ENCODE assay signal across 8 cellular contexts in genomic region chr1:193019442-193020026, GRCh38. TPM values are rescaled to one million over a fixed set of nuclear protein-coding genes. Genes with fewer than 3 reads are reported as not detected.
A peak's percentile ranks its signal among the peaks of the same experiment; 100 is the strongest.
DNase-seq lines count a peak whose midpoint lies in the region; ATAC-seq and TF ChIP-seq lines count a peak whose summit lies in the region.

No MANE protein-coding gene starts in this region.

- H3K4me3 Mint-ChIP-seq in activated naive CD8-positive, alpha-beta T cell treated with anti-CD3 and anti-CD28 coated beads, Interleukin-2, amount 10 ng/mL, durations not matched to agents 7 days and 5 days = no peak overlapping the region
- no peak overlapping the region for H3K4me3 Mint-ChIP-seq in activated naive CD8-positive, alpha-beta T cell treated with anti-CD3 and anti-CD28 coated beads for 36 hours

- peaks cover 9% of the 10 kb centered on the region for H3K36me3 Mint-ChIP-seq in activated naive CD8-positive, alpha-beta T cell treated with anti-CD3 and anti-CD28 coated beads, Interleukin-2, amount 10 ng/mL, durations not matched to agents 7 days and 5 days
- H3K36me3 Mint-ChIP-seq in activated naive CD8-positive, alpha-beta T cell treated with anti-CD3 and anti-CD28 coated beads for 36 hours = peaks cover 5% of the 10 kb centered on the region

- TF ChIP-seq POLR2A in vagina (IDR thresholded peaks at IDR 0.05) = no peak

- ATAC-seq in activated naive CD8-positive, alpha-beta T cell treated with anti-CD3 and anti-CD28 coated beads, Interleukin-2, amount 10 ng/mL, durations not matched to agents 7 days and 5 days (ENCODE audit: low read depth) = peak; percentile 52
- ATAC-seq in HG02884 (IDR thresholded peaks at IDR 0.05; ENCODE audit: unreplicated experiment) (peak; percentile 59), HG03159 (IDR thresholded peaks at IDR 0.05; ENCODE audit: unreplicated experiment) (no peak)

- no peaks in the 10 kb centered on the region for H3K4me1 ChIP-seq in vagina

- intact Hi-C loops in vagina (cut with DNase I) = loop anchor here (10.0 kb wide), 1 partner anchor 545 kb away; no protein-coding TSS in a partner anchor

- H3K27ac ChIP-seq in brain microvascular endothelial cell (no peak overlapping the region), vagina (no peak overlapping the region)

- H3K36me3 ChIP-seq in brain microvascular endothelial cell (replicated peaks) (peaks cover 2% of the 10 kb centered on the region), vagina (no peaks in the 10 kb centered on the region)

- in situ Hi-C loops in brain microvascular endothelial cell (cut with HindIII; ENCODE audit: low pct_ligation_motif_present, low sequenced_read_pairs) = loop anchor here (25.0 kb wide), 1 partner anchor 207 kb away; the partner anchor contains the start of gene RGS2

- H3K27me3 Mint-ChIP-seq in activated naive CD8-positive, alpha-beta T cell treated with anti-CD3 and anti-CD28 coated beads, Interleukin-2, amount 10 ng/mL, durations not matched to agents 7 days and 5 days = no peaks in the 10 kb centered on the region
- H3K27me3 Mint-ChIP-seq in activated naive CD8-positive, alpha-beta T cell treated with anti-CD3 and anti-CD28 coated beads for 36 hours = no peaks in the 10 kb centered on the region

- H3K4me3 ChIP-seq in brain microvascular endothelial cell (ENCODE audit: low read depth, low read length) = no peak overlapping the region
- H3K4me3 ChIP-seq in vagina = no peak overlapping the region

- no peak overlapping the region for H3K27ac Mint-ChIP-seq in activated naive CD8-positive, alpha-beta T cell treated with anti-CD3 and anti-CD28 coated beads, Interleukin-2, amount 10 ng/mL, durations not matched to agents 7 days and 5 days
- no peak overlapping the region for H3K27ac Mint-ChIP-seq in activated naive CD8-positive, alpha-beta T cell treated with anti-CD3 and anti-CD28 coated beads for 36 hours

- POLR2A ChIA-PET in activated naive CD8-positive, alpha-beta T cell treated with anti-CD3 and anti-CD28 coated beads, Interleukin-2, amount 10 ng/mL, durations not matched to agents 7 days and 5 days (lab: Charles Lee) = no interaction called here

- H3K9me3 Mint-ChIP-seq in activated naive CD8-positive, alpha-beta T cell treated with anti-CD3 and anti-CD28 coated beads, Interleukin-2, amount 10 ng/mL, durations not matched to agents 7 days and 5 days = no peaks in the 10 kb centered on the region
- no peaks in the 10 kb centered on the region for H3K9me3 Mint-ChIP-seq in activated naive CD8-positive, alpha-beta T cell treated with anti-CD3 and anti-CD28 coated beads for 36 hours

- H3K27me3 ChIP-seq in brain microvascular endothelial cell (replicated peaks) (no peaks in the 10 kb centered on the region), vagina (no peaks in the 10 kb centered on the region)

- no peaks in the 10 kb centered on the region for H3K4me1 Mint-ChIP-seq in activated naive CD8-positive, alpha-beta T cell treated with anti-CD3 and anti-CD28 coated beads, Interleukin-2, amount 10 ng/mL, durations not matched to agents 7 days and 5 days
- no peaks in the 10 kb centered on the region for H3K4me1 Mint-ChIP-seq in activated naive CD8-positive, alpha-beta T cell treated with anti-CD3 and anti-CD28 coated beads for 36 hours

- DNase-seq in activated naive CD8-positive, alpha-beta T cell treated with anti-CD3 and anti-CD28 coated beads, Interleukin-2, amount 10 ng/mL, durations not matched to agents 7 days and 5 days = no peak
- no peak for DNase-seq in activated naive CD8-positive, alpha-beta T cell treated with anti-CD3 and anti-CD28 coated beads for 36 hours
- DNase-seq in NCI-H226 = peak; percentile 33
- peak; percentile 6 for DNase-seq in brain microvascular endothelial cell
- DNase-seq in kidney tubule cell (ENCODE audit: low spot score) = peak; percentile 60
- no peak for DNase-seq in vagina (ENCODE audit: extremely low spot score in 2 of 2)

- no peaks in the 10 kb centered on the region for H3K9me3 ChIP-seq in vagina

- TF ChIP-seq CTCF in brain microvascular endothelial cell (IDR thresholded peaks at IDR 0.05; ENCODE audit: low read depth, low read length, missing control alignments) (peak; percentile 18), vagina (IDR thresholded peaks at IDR 0.05) (peak; percentile 17 to 61 (median 48))

RNA-seq across cellular contexts. Expression of gene UCHL5, which starts 39.6 kb away (rescaled TPM):
- total RNA-seq in activated naive CD8-positive, alpha-beta T cell treated with anti-CD3 and anti-CD28 coated beads, Interleukin-2, amount 10 ng/mL, durations not matched to agents 7 days and 5 days = 10 to 100 TPM; 44.0 to 48.7 TPM
- total RNA-seq in activated naive CD8-positive, alpha-beta T cell treated with anti-CD3 and anti-CD28 coated beads for 36 hours = 100 to 1,000 TPM; 118 to 129 TPM
- 17.4 TPM for total RNA-seq in vagina

RNA-seq across cellular contexts. Expression of gene RO60, which starts 39.9 kb away (rescaled TPM):
- total RNA-seq in activated naive CD8-positive, alpha-beta T cell treated with anti-CD3 and anti-CD28 coated beads, Interleukin-2, amount 10 ng/mL, durations not matched to agents 7 days and 5 days = 10 to 100 TPM; 59.2 to 65.3 TPM
- total RNA-seq in activated naive CD8-positive, alpha-beta T cell treated with anti-CD3 and anti-CD28 coated beads for 36 hours = 10 to 100 TPM; 58.2 to 62.0 TPM
- total RNA-seq in vagina = 79.8 TPM

Comparison
In these comparisons a context has a peak if more than half of its experiments do, and no peak if none do; other contexts are left out.
1. DNase-seq: peak in NCI-H226 (single experiment), brain microvascular endothelial cell (single experiment) and kidney tubule cell (single experiment); none in activated naive CD8-positive, alpha-beta T cell treated with anti-CD3 and anti-CD28 coated beads, Interleukin-2, amount 10 ng/mL, durations not matched to agents 7 days and 5 days (single experiment), activated naive CD8-positive, alpha-beta T cell treated with anti-CD3 and anti-CD28 coated beads for 36 hours (single experiment) and vagina (0 of 2).